In the genomic region with DNA sequence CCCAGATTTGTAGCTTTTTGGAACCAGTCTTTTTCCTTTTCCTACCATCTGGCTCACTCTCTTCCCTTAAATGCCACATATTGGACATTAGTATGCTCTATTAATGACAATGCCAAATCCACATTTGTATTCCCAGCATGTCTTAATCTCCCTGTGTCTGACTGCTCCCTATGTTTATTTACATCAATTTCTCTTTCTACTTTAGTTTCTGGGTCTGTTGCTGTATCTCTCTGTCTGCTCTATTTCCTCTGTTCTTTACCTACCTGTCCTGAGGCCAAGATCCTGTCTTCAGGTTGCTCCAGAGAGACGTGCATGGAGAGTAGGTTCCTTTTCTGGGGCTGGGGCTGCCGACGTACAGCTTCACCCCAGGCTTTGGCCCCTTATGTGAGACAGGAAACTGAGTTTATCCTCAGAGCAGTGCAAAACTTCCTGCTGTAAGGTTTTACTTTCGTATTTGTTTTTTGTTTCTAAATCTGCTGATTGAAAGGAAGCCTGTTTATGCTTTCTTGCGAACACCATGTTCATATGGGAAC, we compare ENCODE assay signal across 9 cellular contexts. TPM values are rescaled to one million over a fixed set of nuclear protein-coding genes. Genes with fewer than 3 reads are reported as not detected.
A peak's percentile ranks its signal among the peaks of the same experiment; 100 is the strongest.
DNase-seq lines count a peak whose midpoint lies in the region; ATAC-seq, FAIRE-seq and TF ChIP-seq lines count a peak whose summit lies in the region.
"Had no signal": no experiment of that assay in that cellular context is flagged by ENCODE, and none has a peak within 500 bp of the region (broad histone marks: within the 10 kb centered on the region; RNA-seq: fewer than 3 reads in every experiment).

No MANE protein-coding gene starts in this region.

- H3K4me3 ChIP-seq in left ventricle myocardium inferior (peak overlapping the region; percentile 60), uterus (no peak overlapping the region)

- H3K9me3 ChIP-seq in left ventricle myocardium inferior (replicated peaks) (no peaks in the 10 kb centered on the region), uterus (no peaks in the 10 kb centered on the region)

- TF ChIP-seq POLR2A in GM19099 (IDR thresholded peaks at IDR 0.05; ENCODE audit: extremely low read depth, insufficient read length, low read depth): peak; percentile 70
- TF ChIP-seq POLR2A in uterus (IDR thresholded peaks at IDR 0.05): no peak
- TF ChIP-seq POLR2A in H54 (IDR thresholded peaks at IDR 0.05; ENCODE audit: low read depth, low read length): no peak

- DNase-seq in activated CD4-positive, alpha-beta T cell treated with anti-CD3 and anti-CD28 coated beads, Interleukin-2, amount 10 ng/mL, durations not matched to agents 24 days and 14 days: peak; percentile 87
- no peak for DNase-seq in left ventricle myocardium inferior
- DNase-seq in uterus: no peak
- no peak for DNase-seq in H54 (ENCODE audit: insufficient read length, low spot score)
- DNase-seq in DMS53 (lab: John Stamatoyannopoulos, UW): no peak

- peaks cover 33% of the 10 kb centered on the region for H3K4me1 Mint-ChIP-seq in activated CD4-positive, alpha-beta T cell treated with anti-CD3 and anti-CD28 coated beads, Interleukin-2, amount 10 ng/mL, durations not matched to agents 24 days and 14 days

- H3K36me3 Mint-ChIP-seq in activated CD4-positive, alpha-beta T cell treated with anti-CD3 and anti-CD28 coated beads, Interleukin-2, amount 10 ng/mL, durations not matched to agents 24 days and 14 days (ENCODE audit: low read depth): peaks cover 4% of the 10 kb centered on the region

- H3K36me3 ChIP-seq in left ventricle myocardium inferior: no peaks in the 10 kb centered on the region
- H3K36me3 ChIP-seq in uterus: no peaks in the 10 kb centered on the region

- H3K27me3 ChIP-seq in left ventricle myocardium inferior (ENCODE audit: low read depth): no peaks in the 10 kb centered on the region
- no peaks in the 10 kb centered on the region for H3K27me3 ChIP-seq in uterus

- H3K9me3 Mint-ChIP-seq in activated CD4-positive, alpha-beta T cell treated with anti-CD3 and anti-CD28 coated beads, Interleukin-2, amount 10 ng/mL, durations not matched to agents 24 days and 14 days: no peaks in the 10 kb centered on the region

- peaks cover 21% of the 10 kb centered on the region for H3K4me1 ChIP-seq in left ventricle myocardium inferior
- H3K4me1 ChIP-seq in uterus: no peaks in the 10 kb centered on the region

- no peak overlapping the region for H3K27ac Mint-ChIP-seq in activated CD4-positive, alpha-beta T cell treated with anti-CD3 and anti-CD28 coated beads, Interleukin-2, amount 10 ng/mL, durations not matched to agents 24 days and 14 days

- intact Hi-C loops in activated CD4-positive, alpha-beta T cell treated with anti-CD3 and anti-CD28 coated beads, Interleukin-2, amount 10 ng/mL, durations not matched to agents 24 days and 14 days (cut with micrococcal nuclease): loop anchor here (1.0 to 5.0 kb wide), 5 partner anchors 8 to 509 kb away; a partner anchor contains a TSS
- intact Hi-C loops in left ventricle myocardium inferior (cut with micrococcal nuclease) (no loop called here), uterus (cut with DNase I; ENCODE audit: low total_unique reads) (no loop called here)

- no peaks in the 10 kb centered on the region for H3K27me3 Mint-ChIP-seq in activated CD4-positive, alpha-beta T cell treated with anti-CD3 and anti-CD28 coated beads, Interleukin-2, amount 10 ng/mL, durations not matched to agents 24 days and 14 days

- no peak for FAIRE-seq in H54 (lab: Jason Lieb, UNC)

- TF ChIP-seq CTCF in left ventricle myocardium inferior (IDR thresholded peaks at IDR 0.05; ENCODE audit: borderline replicate concordance) (no peak), uterus (IDR thresholded peaks at IDR 0.05) (no peak)

- no peak overlapping the region for H3K4me3 Mint-ChIP-seq in activated CD4-positive, alpha-beta T cell treated with anti-CD3 and anti-CD28 coated beads, Interleukin-2, amount 10 ng/mL, durations not matched to agents 24 days and 14 days

- H3K27ac ChIP-seq in left ventricle myocardium inferior (replicated peaks) (peak overlapping the region; percentile 85), uterus (peak overlapping the region; percentile 2 to 69)

- ATAC-seq in HG03060 (IDR thresholded peaks at IDR 0.05; ENCODE audit: low read depth, unreplicated experiment): peak; percentile 68

RNA-seq across cellular contexts. Expression of a gene that starts 25.6 kb away (rescaled TPM):
- total RNA-seq in activated CD4-positive, alpha-beta T cell treated with anti-CD3 and anti-CD28 coated beads, Interleukin-2, amount 10 ng/mL, durations not matched to agents 24 days and 14 days: 0.62 and 0.70 TPM in 2 replicates
- total RNA-seq in left ventricle myocardium inferior (not detected), uterus (under 1 TPM in 2 of 4 donors, not detected in 2; 0.09 to 0.14 TPM)
- total RNA-seq: myocyte had no signal

RNA-seq across cellular contexts. Expression of a gene that starts 36.7 kb away (rescaled TPM):
- total RNA-seq in activated CD4-positive, alpha-beta T cell treated with anti-CD3 and anti-CD28 coated beads, Interleukin-2, amount 10 ng/mL, durations not matched to agents 24 days and 14 days: not detected in 2 replicates
- total RNA-seq in left ventricle myocardium inferior (not detected), uterus (not detected)
- total RNA-seq: myocyte; T-helper 2 cell treated with Interferon-gamma antibody and Interleukin-4, amounts not matched to agents 100 ng/mL and 5 ng/mL, for 36 hours had no signal

RNA-seq across cellular contexts. Expression of a gene that starts 53.3 kb away (rescaled TPM):
- total RNA-seq in activated CD4-positive, alpha-beta T cell treated with anti-CD3 and anti-CD28 coated beads, Interleukin-2, amount 10 ng/mL, durations not matched to agents 24 days and 14 days: 0.35 and 0.50 TPM in 2 replicates
- total RNA-seq in left ventricle myocardium inferior (not detected), uterus (1 to 10 TPM in 1 of 4 donors, under 1 TPM in 1, not detected in 2; 0.40 to 1.0 TPM)
- total RNA-seq: myocyte had no signal
